In the genomic region with DNA sequence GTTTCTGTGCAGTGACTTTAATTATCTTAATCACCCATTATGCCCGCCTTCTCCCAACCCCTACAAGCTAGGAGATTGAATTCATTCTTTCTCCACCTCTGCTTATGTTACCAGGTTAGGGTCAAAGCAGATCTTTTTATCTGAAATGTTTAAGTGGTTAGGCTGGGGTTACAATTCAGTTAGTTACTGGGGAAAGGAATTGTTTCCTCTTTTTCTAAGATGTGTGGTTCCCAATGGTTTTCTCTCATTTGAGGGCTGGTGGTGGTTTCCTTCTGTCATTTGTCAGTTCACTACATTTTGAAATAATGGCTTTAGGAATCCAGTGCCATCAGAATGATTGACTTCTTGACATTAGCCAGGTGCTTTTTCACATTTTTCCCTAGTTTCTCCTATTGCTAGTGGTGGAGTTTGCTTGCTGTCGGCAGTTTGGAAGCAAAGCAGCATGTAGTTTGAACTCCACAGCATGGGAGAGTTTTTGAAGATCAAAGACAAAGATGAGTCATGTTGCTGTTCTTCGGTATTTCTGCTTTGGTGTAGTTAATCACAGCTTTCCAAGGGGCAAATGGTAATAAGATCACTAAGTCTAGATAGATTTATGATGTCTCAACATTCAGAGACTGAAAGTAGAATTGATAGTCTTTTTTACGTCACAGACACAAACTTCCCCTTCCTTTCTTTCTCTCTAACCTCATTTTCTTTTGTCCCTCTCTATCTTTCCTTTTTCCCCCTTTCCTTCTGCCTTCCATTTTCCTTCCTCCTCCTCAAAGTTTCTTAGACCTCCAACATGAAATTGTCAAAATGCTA, we compare ENCODE assay signal across 7 cellular contexts.
DNase-seq lines count a peak whose midpoint lies in the region; ATAC-seq and TF ChIP-seq lines count a peak whose summit lies in the region.

No MANE protein-coding gene starts in this region.

- in situ Hi-C loops in GM13976 (cut with MboI; ENCODE audit: low sequenced_read_pairs, unreplicated experiment) (no loop called here), IMR-90 (cut with MboI; ENCODE audit: low sequenced_read_pairs) (no loop called here), astrocyte of the spinal cord (cut with HindIII; ENCODE audit: low sequenced_read_pairs) (no loop called here)

- DNase-seq in GM13976 (ENCODE audit: low spot score) (peak; percentile 36), IMR-90 (peak; percentile 70), astrocyte of the spinal cord (ENCODE audit: low read depth, low spot score) (peak; percentile 86), trophoblast cell (peak in 1 of 2 donors; percentile 38), NCI-H2029 treated with DMSO at 0.1 percent for 48 hours (lab: John Stamatoyannopoulos, UW) (no peak), NCI-H146 (lab: John Stamatoyannopoulos, UW) (no peak)

- no peak overlapping the region for H2BK15ac ChIP-seq in IMR-90 (ENCODE audit: low read depth, low read length)

- BruUV-seq in IMR-90 (replicated peaks; lab: Mats Ljungman, UMichigan): no TSS peak

- H3K9ac ChIP-seq in IMR-90 (ENCODE audit: low read depth, low read length) (no peak overlapping the region), trophoblast cell (ENCODE audit: low read length) (no peak overlapping the region)

- WGBS in IMR-90 (ENCODE audit: extremely low coverage in 2 of 2, insufficient read length in 1 of 2), 2 experiments: no CpG with 5 or more reads among the region's 4 CpGs
- WGBS in trophoblast cell (ENCODE audit: extremely low coverage, insufficient coverage, insufficient read length): no CpG with 5 or more reads among the region's 4 CpGs

- no peaks in the 10 kb centered on the region for H3K79me2 ChIP-seq in trophoblast cell (ENCODE audit: control insufficient read depth, insufficient read depth, low read length, poor library complexity)

- H3K4ac ChIP-seq in IMR-90 (ENCODE audit: low read depth, low read length) (no peak overlapping the region), trophoblast cell (ENCODE audit: low read depth, low read length) (no peak overlapping the region)

- no peak overlapping the region for H2BK120ac ChIP-seq in IMR-90 (ENCODE audit: low read depth, low read length)
- H2BK120ac ChIP-seq in trophoblast cell (ENCODE audit: insufficient read depth, low read length, poor library complexity): peak overlapping the region; percentile 94

- POLR2A ChIA-PET in IMR-90 (lab: Charles Lee; ENCODE audit: unreplicated experiment): no interaction called here

- H2AFZ ChIP-seq in IMR-90 (replicated peaks; ENCODE audit: low read length, poor library complexity) (no peak overlapping the region), trophoblast cell (ENCODE audit: insufficient read depth, low read length, poor library complexity) (no peak overlapping the region)

- no peak for TF ChIP-seq POLR2A in IMR-90 (IDR thresholded peaks at IDR 0.05; ENCODE audit: low read depth, low read length)

- H3K36me3 ChIP-seq in IMR-90 (ENCODE audit: control insufficient read depth, insufficient read depth, low read length) (no peaks in the 10 kb centered on the region; the same call in none of the 2 replicates), trophoblast cell (ENCODE audit: control insufficient read depth in 1 of 2, insufficient read depth in 2 of 2, low read length in 2 of 2) (no peaks in the 10 kb centered on the region)

- H3K18ac ChIP-seq in IMR-90 (ENCODE audit: low read depth, low read length) (no peak overlapping the region), trophoblast cell (ENCODE audit: low read length) (no peak overlapping the region)

- peaks cover 71% of the 10 kb centered on the region for H4K20me1 ChIP-seq in IMR-90 (ENCODE audit: insufficient read depth, low read length)

- H3K27me3 ChIP-seq in IMR-90 (ENCODE audit: control insufficient read depth, insufficient read depth, low read length) (no peaks in the 10 kb centered on the region), trophoblast cell (ENCODE audit: insufficient read depth, low read length) (no peaks in the 10 kb centered on the region)

- no peak overlapping the region for H2BK20ac ChIP-seq in IMR-90 (ENCODE audit: low read depth, low read length)

- no peak overlapping the region for H4K5ac ChIP-seq in IMR-90 (ENCODE audit: low read depth, low read length)

- no peak for TF ChIP-seq CTCF in GM13976 (IDR thresholded peaks at IDR 0.05; ENCODE audit: borderline replicate concordance, control extremely low read depth, extremely low read depth, insufficient read depth, missing control alignments)
- TF ChIP-seq CTCF in IMR-90 (conservative IDR thresholded peaks at IDR 0.05; ENCODE audit: low read depth, low read length): no peak
- no peak for TF ChIP-seq CTCF in astrocyte of the spinal cord (IDR thresholded peaks at IDR 0.05; ENCODE audit: low read depth, low read length)

- H3K4me1 ChIP-seq in IMR-90 (ENCODE audit: control insufficient read depth, insufficient read depth, low read length) (peaks cover 10% of the 10 kb centered on the region), trophoblast cell (ENCODE audit: control insufficient read depth in 1 of 2, insufficient read depth in 2 of 2, low read length in 2 of 2) (peaks cover 6 to 14% of the 10 kb centered on the region in 2 experiments)

- no peak overlapping the region for H3K56ac ChIP-seq in IMR-90 (ENCODE audit: extremely low read depth, insufficient read depth, low read length)

- dilution Hi-C loops in IMR-90 (cut with HindIII; ENCODE audit: low sequenced_read_pairs, unreplicated experiment): no loop called here

- H3K79me1 ChIP-seq in IMR-90 (ENCODE audit: low read depth in 1 of 2, low read length in 2 of 2) (peaks cover 51 to 83% of the 10 kb centered on the region in 2 experiments), trophoblast cell (ENCODE audit: low read length) (peaks cover 17% of the 10 kb centered on the region)

- peak overlapping the region; percentile 52; the same call in 1 of the 2 replicates for H3K4me2 ChIP-seq in IMR-90 (ENCODE audit: low read depth, low read length)
- peak overlapping the region; percentile 24 for H3K4me2 ChIP-seq in trophoblast cell (ENCODE audit: low read length)

- H2BK12ac ChIP-seq in trophoblast cell (ENCODE audit: low read length): peak overlapping the region; percentile 88

- peak; percentile 67 for ATAC-seq in IMR-90 (ENCODE audit: low read depth)
- ATAC-seq in HG03520 (IDR thresholded peaks at IDR 0.05; ENCODE audit: unreplicated experiment): no peak

- H3K9me3 ChIP-seq in IMR-90 (ENCODE audit: control insufficient read depth, insufficient read depth, low read length): no peaks in the 10 kb centered on the region
- H3K9me3 ChIP-seq in trophoblast cell (ENCODE audit: insufficient read depth, low read depth, low read length): no peaks in the 10 kb centered on the region

- CTCF ChIA-PET in IMR-90 (lab: Yijun Ruan, JAX): no interaction called here

- H3K23ac ChIP-seq in IMR-90 (ENCODE audit: low read depth, low read length) (0 out of 2 replicates have a peak overlapping the region, but pooled peaks have one; percentile 38), trophoblast cell (ENCODE audit: low read length) (no peak overlapping the region)

- H4K8ac ChIP-seq in IMR-90 (ENCODE audit: low read depth in 2 of 2, low read length in 2 of 2) (no peak overlapping the region), trophoblast cell (ENCODE audit: low read depth, low read length) (peak overlapping the region; percentile 80)

- H3K14ac ChIP-seq in IMR-90 (replicated peaks; ENCODE audit: low read depth, low read length) (peak overlapping the region; percentile 43), trophoblast cell (ENCODE audit: low read length) (peak overlapping the region; percentile 65)

- no peak overlapping the region for H2AK9ac ChIP-seq in IMR-90 (replicated peaks; ENCODE audit: low read depth, low read length, poor library complexity)

- H4K12ac ChIP-seq in trophoblast cell (ENCODE audit: low read depth, low read length): no peak overlapping the region

- intact Hi-C loops in IMR-90 (cut with micrococcal nuclease): no loop called here

- H2AK5ac ChIP-seq in IMR-90 (ENCODE audit: low read depth, low read length) (no peak overlapping the region), trophoblast cell (ENCODE audit: low read length) (peak overlapping the region; percentile 82)

- no peak overlapping the region for H2BK5ac ChIP-seq in IMR-90 (ENCODE audit: low read depth, low read length, poor library complexity, severe bottlenecking)
- peak overlapping the region; percentile 97 for H2BK5ac ChIP-seq in trophoblast cell (ENCODE audit: low read depth, low read length, poor library complexity)

- H3K27ac ChIP-seq in IMR-90 (ENCODE audit: insufficient read depth, low read length) (no peak overlapping the region), trophoblast cell (ENCODE audit: low read depth, low read length) (peak overlapping the region; percentile 98)

- peaks cover 20% of the 10 kb centered on the region for H3K9me1 ChIP-seq in IMR-90 (ENCODE audit: insufficient read depth, low read length)

- TF ChIP-seq RAD21 in IMR-90 (IDR thresholded peaks at IDR 0.05; ENCODE audit: low read length): no peak

- H4K91ac ChIP-seq in IMR-90 (ENCODE audit: insufficient read depth, low read depth, low read length) (no peak overlapping the region), trophoblast cell (ENCODE audit: low read depth, low read length) (peak overlapping the region; percentile 73)

- H3K4me3 ChIP-seq in IMR-90 (ENCODE audit: insufficient read depth, low read depth, low read length): no peak overlapping the region
- no peak overlapping the region for H3K4me3 ChIP-seq in astrocyte of the spinal cord (ENCODE audit: low read depth, low read length)
- no peak overlapping the region for H3K4me3 ChIP-seq in trophoblast cell (ENCODE audit: low read depth, low read length)

TF ChIP-seq in IMR-90, 13 proteins besides CTCF, POLR2A, EP300 and RAD21 (continues in another document):
- TF ChIP-seq SMC3 (IDR thresholded peaks at IDR 0.05; ENCODE audit: low read depth, low read length) (no peak), NFE2L2 (IDR thresholded peaks at IDR 0.05; ENCODE audit: low read depth, low read length) (no peak), RFX5 (IDR thresholded peaks at IDR 0.05; ENCODE audit: low read depth, low read length) (no peak), FOS (IDR thresholded peaks at IDR 0.05; ENCODE audit: low read depth, low read length) (peak; percentile 31; the same call in 1 of the 2 replicates)
- TF ChIP-seq, protein P1, sequence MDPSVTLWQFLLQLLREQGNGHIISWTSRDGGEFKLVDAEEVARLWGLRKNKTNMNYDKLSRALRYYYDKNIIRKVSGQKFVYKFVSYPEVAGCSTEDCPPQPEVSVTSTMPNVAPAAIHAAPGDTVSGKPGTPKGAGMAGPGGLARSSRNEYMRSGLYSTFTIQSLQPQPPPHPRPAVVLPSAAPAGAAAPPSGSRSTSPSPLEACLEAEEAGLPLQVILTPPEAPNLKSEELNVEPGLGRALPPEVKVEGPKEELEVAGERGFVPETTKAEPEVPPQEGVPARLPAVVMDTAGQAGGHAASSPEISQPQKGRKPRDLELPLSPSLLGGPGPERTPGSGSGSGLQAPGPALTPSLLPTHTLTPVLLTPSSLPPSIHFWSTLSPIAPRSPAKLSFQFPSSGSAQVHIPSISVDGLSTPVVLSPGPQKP (IDR thresholded peaks at IDR 0.05; ENCODE audit: borderline replicate concordance, low read depth, low read length): no peak

Comparison
In these comparisons a context has a peak if more than half of its experiments do, and no peak if none do; other contexts are left out.
1. DNase-seq: peak in GM13976 (single experiment), IMR-90 (single experiment) and astrocyte of the spinal cord (single experiment); none in NCI-H2029 treated with DMSO at 0.1 percent for 48 hours (single experiment) and NCI-H146 (single experiment).